Comparison of ENCODE assay signal across 8 cellular contexts in genomic region chr4:127856485-127857447, GRCh38. TPM values are rescaled to one million over a fixed set of nuclear protein-coding genes. Genes with fewer than 3 reads are reported as not detected.
A peak's percentile ranks its signal among the peaks of the same experiment; 100 is the strongest.
DNase-seq lines count a peak whose midpoint lies in the region; ATAC-seq and TF ChIP-seq lines count a peak whose summit lies in the region.

No MANE protein-coding gene starts in this region.

- no peak overlapping the region for H3K4me3 ChIP-seq in tibial nerve

- 69 to 74% methylated on average over 4 of the region's 4 CpGs for WGBS in tibial nerve, 2 donors

- TF ChIP-seq EP300 in tibial nerve (IDR thresholded peaks at IDR 0.05) = no peak

- no peaks in the 10 kb centered on the region for H3K27me3 ChIP-seq in tibial nerve

- H3K9me3 ChIP-seq in tibial nerve = peaks cover 0 to 58% (median 6%) of the 10 kb centered on the region in 4 donors

- no peak for TF ChIP-seq POLR2A in tibial nerve (IDR thresholded peaks at IDR 0.05)

- no peak for TF ChIP-seq CTCF in tibial nerve (IDR thresholded peaks at IDR 0.05)

- H3K36me3 ChIP-seq in tibial nerve = peaks cover 0 to 13% (median 0%) of the 10 kb centered on the region in 3 donors

- peaks cover 0 to 4% (median 0%) of the 10 kb centered on the region in 4 donors for H3K4me1 ChIP-seq in tibial nerve

- ATAC-seq in GM19397 (IDR thresholded peaks at IDR 0.05; ENCODE audit: unreplicated experiment) (peak; percentile 71), HG03280 (IDR thresholded peaks at IDR 0.05; ENCODE audit: unreplicated experiment) (peak; percentile 74)

- DNase-seq in AG08395 (ENCODE audit: low spot score) (peak; percentile 82), dermis blood vessel endothelial cell (peak; percentile 28), anterior cingulate cortex (lab: John Stamatoyannopoulos, UW) (no peak), tibial nerve (ENCODE audit: low spot score in 2 of 2) (no peak), COR-L47 (lab: John Stamatoyannopoulos, UW) (no peak)
- no peak for DNase-seq in activated CD4-positive, alpha-beta T cell treated with anti-CD3 and anti-CD28 coated beads for 1 hour

- H3K27ac ChIP-seq in tibial nerve = no peak overlapping the region

RNA-seq across cellular contexts. Expression of gene PLK4, which starts 23.9 kb away (rescaled TPM):
- 7.1 and 25.7 TPM in 2 replicates for total RNA-seq in dermis blood vessel endothelial cell
- 1 to 10 TPM in 1 of 4 donors, under 1 TPM in 3; 0.44 to 2.0 (median 0.76) TPM for total RNA-seq in tibial nerve

Comparison
In these comparisons a context has a peak if more than half of its experiments do, and no peak if none do; other contexts are left out.
1. DNase-seq: peak in AG08395 (single experiment) and dermis blood vessel endothelial cell (single experiment); none in activated CD4-positive, alpha-beta T cell treated with anti-CD3 and anti-CD28 coated beads for 1 hour (single experiment), anterior cingulate cortex (0 of 58), tibial nerve (0 of 2) and COR-L47 (single experiment).